ENCODE assay signal across 34 cellular contexts in genomic region chr13:91601807-91602206, GRCh38.
"Had no signal": no experiment of that assay in that cellular context is flagged by ENCODE, and none has a peak within 500 bp of the region (broad histone marks: within the 10 kb centered on the region; RNA-seq: fewer than 3 reads in every experiment).

No MANE protein-coding gene starts in this region.

- H3K4me2 ChIP-seq: KMS-11 had no signal

- H3K4me3 ChIP-seq: MG63 had no signal

- H3K27me3 ChIP-seq: MG63 had no signal

- DNase-seq: Karpas-422, Kasumi-1, MG63, MM.1S, MV-4-11, NCI-H1048, NCI-H1092, NCI-H1092 treated with DMSO at 0.1 percent for 48 hours, NCI-H1105, NCI-H1105 treated with DMSO at 0.1 percent for 48 hours, NCI-H1417, NCI-H1417 treated with DMSO at 0.1 percent for 48 hours, NCI-H1436, NCI-H1436 treated with DMSO at 0.1 percent for 48 hours, NCI-H146, NCI-H1694, NCI-H1694 treated with DMSO at 0.1 percent for 48 hours, NCI-H187, NCI-H187 treated with DMSO at 0.1 percent for 48 hours, NCI-H1930, NCI-H2029, NCI-H2029 treated with DMSO at 0.1 percent for 48 hours, NCI-H2081, NCI-H2081 treated with DMSO at 0.1 percent for 48 hours, NCI-H2107, NCI-H2171, NCI-H2171 treated with DMSO at 0.1 percent for 48 hours, NCI-H2227 treated with DMSO at 0.1 percent for 48 hours, NCI-H226, NCI-H345, NCI-H446, NCI-H446 treated with DMSO at 0.1 percent for 48 hours, NCI-H510A had no signal

- H3K27ac ChIP-seq: KMS-11 had no signal

- H3K36me3 ChIP-seq: MG63 had no signal

- H3K9ac ChIP-seq: KMS-11 had no signal

- H3K9me3 ChIP-seq: MG63 had no signal
